ENCODE assay signal across 8 cellular contexts in the genomic region with DNA sequence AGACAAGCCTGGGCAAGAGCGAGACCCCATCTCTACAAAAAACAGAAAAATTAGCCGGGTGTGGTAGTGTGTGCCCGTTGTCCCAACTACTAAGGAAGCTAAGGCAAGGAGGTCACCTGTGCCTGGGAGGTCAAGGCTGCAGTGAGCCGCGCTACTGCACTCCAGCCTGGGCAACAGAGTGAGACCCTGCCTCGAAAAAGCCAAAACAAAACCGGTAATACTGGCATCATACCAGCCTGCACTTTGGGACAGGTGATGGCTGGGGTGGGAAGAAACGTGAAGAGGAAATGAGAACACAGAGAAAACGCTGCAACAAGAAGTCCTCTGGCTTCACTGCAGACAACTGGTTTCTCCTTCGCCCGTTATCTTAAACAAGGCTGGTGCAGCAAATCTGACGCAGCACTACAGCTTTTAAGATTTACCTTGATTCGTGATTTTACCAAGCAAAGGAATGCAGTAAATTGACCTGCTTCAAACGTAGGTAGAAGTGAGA. TPM values are rescaled to one million over a fixed set of nuclear protein-coding genes. Genes with fewer than 3 reads are reported as not detected.
DNase-seq lines count a peak whose midpoint lies in the region; ATAC-seq and TF ChIP-seq lines count a peak whose summit lies in the region.

No MANE protein-coding gene starts in this region.

- H3K4me2 ChIP-seq in mesenchymal stem cell (ENCODE audit: low read length, poor library complexity, severe bottlenecking) = peak overlapping the region; percentile 50

- H3K4me3 ChIP-seq in ACC112 (ENCODE audit: low read depth, low read length) (peak overlapping the region; percentile 97), HUES64 (ENCODE audit: low read length) (peak overlapping the region; percentile 62), cardiac fibroblast (replicated peaks in 1 of 2; ENCODE audit: low read depth in 2 of 2, low read length in 2 of 2) (peak overlapping the region; percentile 53 to 64), mesenchymal stem cell (ENCODE audit: insufficient read depth in 1 of 2, low read depth in 1 of 2, low read length in 2 of 2) (peak overlapping the region; percentile 35 to 89), urinary bladder (ENCODE audit: low read depth, low read length) (peak overlapping the region; percentile 41)

- H3K36me3 ChIP-seq in ACC112 (ENCODE audit: insufficient read depth, low read length) (peaks cover 41% of the 10 kb centered on the region), HUES64 (ENCODE audit: insufficient read depth, low read length) (peaks cover 59% of the 10 kb centered on the region), mesenchymal stem cell (ENCODE audit: control insufficient read depth in 1 of 2, insufficient read depth in 2 of 2, low read depth in 1 of 2, low read length in 2 of 2) (peaks cover 23 to 60% of the 10 kb centered on the region in 2 experiments), urinary bladder (ENCODE audit: insufficient read depth) (no peaks in the 10 kb centered on the region)

- H2BK15ac ChIP-seq in mesenchymal stem cell (ENCODE audit: low read depth, poor library complexity, severe bottlenecking) = no peak overlapping the region

- H3K79me1 ChIP-seq in mesenchymal stem cell (replicated peaks; ENCODE audit: low read length, poor library complexity, severe bottlenecking) = peaks cover 12% of the 10 kb centered on the region

- no peak for TF ChIP-seq CTCF in cardiac fibroblast (IDR thresholded peaks at IDR 0.05; ENCODE audit: low read depth, low read length)

- peak overlapping the region; percentile 34 to 91 for H3K18ac ChIP-seq in mesenchymal stem cell (ENCODE audit: low read depth in 1 of 2, low read length in 2 of 2)

- peak overlapping the region; percentile 91 for H2AK5ac ChIP-seq in mesenchymal stem cell (ENCODE audit: low read length, severe bottlenecking)

- peak overlapping the region; percentile 21 for H2BK120ac ChIP-seq in mesenchymal stem cell (ENCODE audit: low read depth, low read length)

- peak overlapping the region; percentile 72 for H3K27ac ChIP-seq in ACC112 (ENCODE audit: low read depth, low read length)
- peak overlapping the region; percentile 81 for H3K27ac ChIP-seq in HUES64 (ENCODE audit: low read depth, low read length)
- H3K27ac ChIP-seq in mesenchymal stem cell (ENCODE audit: low read length, poor library complexity, severe bottlenecking) = peak overlapping the region; percentile 72
- H3K27ac ChIP-seq in urinary bladder (ENCODE audit: low read depth) = peak overlapping the region; percentile 97

- H3K79me2 ChIP-seq in ACC112 (ENCODE audit: control insufficient read depth, insufficient read depth, low read length, unreplicated experiment) = peaks cover 34% of the 10 kb centered on the region

- peak overlapping the region; percentile 98 for H2AFZ ChIP-seq in ACC112 (ENCODE audit: low read length, unreplicated experiment)
- H2AFZ ChIP-seq in mesenchymal stem cell (ENCODE audit: low read depth, low read length) = no peak overlapping the region

- H2BK12ac ChIP-seq in mesenchymal stem cell (ENCODE audit: low read length in 2 of 2) = peak overlapping the region; percentile 80 to 90

- peak overlapping the region in 1 of 2 experiments; percentile 67 for H3K23ac ChIP-seq in mesenchymal stem cell (ENCODE audit: low read length in 2 of 2)

- H3K9ac ChIP-seq in HUES64 (ENCODE audit: low read depth, low read length) (peak overlapping the region; percentile 52), mesenchymal stem cell (ENCODE audit: low read length) (peak overlapping the region; percentile 95)

- peak; percentile 18 for ATAC-seq in GM19395 (IDR thresholded peaks at IDR 0.05; ENCODE audit: unreplicated experiment)

- H3K9me3 ChIP-seq in HUES64 (ENCODE audit: insufficient read depth, low read depth, low read length) (no peaks in the 10 kb centered on the region), mesenchymal stem cell (ENCODE audit: control insufficient read depth, low read length) (no peaks in the 10 kb centered on the region)

- H3K4ac ChIP-seq in mesenchymal stem cell (ENCODE audit: low read depth in 1 of 2, low read length in 2 of 2) = peak overlapping the region; percentile 69 to 93

- 54% methylated on average over 14 of the region's 14 CpGs for WGBS in HUES64
- WGBS in mesenchymal stem cell = 54% methylated on average over 14 of the region's 14 CpGs
- 15% methylated on average over 14 of the region's 14 CpGs for WGBS in urinary bladder

- H3K27me3 ChIP-seq in ACC112 (ENCODE audit: insufficient read depth, low read length) = no peaks in the 10 kb centered on the region
- no peaks in the 10 kb centered on the region for H3K27me3 ChIP-seq in HUES64 (ENCODE audit: insufficient read depth, low read length)
- H3K27me3 ChIP-seq in mesenchymal stem cell (ENCODE audit: control insufficient read depth in 1 of 2, insufficient read depth in 1 of 2, low read length in 2 of 2) = no peaks in the 10 kb centered on the region

- peak overlapping the region in 1 of 2 experiments; percentile 74 for H3K14ac ChIP-seq in mesenchymal stem cell (ENCODE audit: low read length in 2 of 2)

- DNase-seq in cardiac fibroblast (ENCODE audit: low read depth in 2 of 2) (no peak), mesenchymal stem cell (no peak), NAMALWA (ENCODE audit: low spot score) (no peak), HuH-7 (ENCODE audit: low spot score) (no peak)

- H2BK5ac ChIP-seq in mesenchymal stem cell (ENCODE audit: low read depth, low read length, poor library complexity, severe bottlenecking) = no peak overlapping the region

- peak overlapping the region; percentile 90 for H4K8ac ChIP-seq in mesenchymal stem cell (ENCODE audit: low read length)

- H4K91ac ChIP-seq in mesenchymal stem cell (ENCODE audit: low read length) = peak overlapping the region; percentile 30

- H3K4me1 ChIP-seq in ACC112 (ENCODE audit: control insufficient read depth, insufficient read depth, low read length, unreplicated experiment) (peaks cover 18% of the 10 kb centered on the region), HUES64 (ENCODE audit: insufficient read depth, low read length) (peaks cover 13% of the 10 kb centered on the region; the same call in 1 of the 2 replicates), mesenchymal stem cell (ENCODE audit: control insufficient read depth, insufficient read depth, low read depth, low read length) (peaks cover 7% of the 10 kb centered on the region), urinary bladder (ENCODE audit: insufficient read depth) (no peaks in the 10 kb centered on the region)

RNA-seq across cellular contexts. Expression of gene CASC3, which starts 0.7 kb away (rescaled TPM):
- 73.5 TPM for polyA plus RNA-seq in HUES64 (2013, experiment 1 of 2)
- polyA plus RNA-seq in HUES64 (2013, experiment 2 of 2) = 79.0 TPM
- 35.8 TPM for polyA plus RNA-seq in mesenchymal stem cell (2013, experiment 1 of 2)
- 33.7 TPM for polyA plus RNA-seq in mesenchymal stem cell (2013, experiment 2 of 2)
- total RNA-seq in urinary bladder = 45.4 TPM
- 64.2 TPM for polyA plus RNA-seq in urinary bladder

RNA-seq across cellular contexts. Expression of gene MSL1, which starts 17.8 kb away (rescaled TPM):
- 59.7 TPM for polyA plus RNA-seq in HUES64 (2013, experiment 1 of 2)
- polyA plus RNA-seq in HUES64 (2013, experiment 2 of 2) = 65.8 TPM
- 67.5 TPM for polyA plus RNA-seq in mesenchymal stem cell (2013, experiment 1 of 2)
- polyA plus RNA-seq in mesenchymal stem cell (2013, experiment 2 of 2) = 66.9 TPM
- total RNA-seq in urinary bladder = 81.3 TPM
- polyA plus RNA-seq in urinary bladder = 70.9 TPM

RNA-seq across cellular contexts. Expression of gene RAPGEFL1, which starts 37.7 kb away (rescaled TPM):
- polyA plus RNA-seq in HUES64 (2013, experiment 1 of 2) = 9.4 TPM
- polyA plus RNA-seq in HUES64 (2013, experiment 2 of 2) = 7.5 TPM
- polyA plus RNA-seq in mesenchymal stem cell (2013, experiment 1 of 2) = 1.5 TPM
- polyA plus RNA-seq in mesenchymal stem cell (2013, experiment 2 of 2) = 1.4 TPM
- 8.0 TPM for total RNA-seq in urinary bladder
- 10.9 TPM for polyA plus RNA-seq in urinary bladder

RNA-seq across cellular contexts. Expression of gene NR1D1, which starts 39.2 kb away (rescaled TPM):
- 2.8 TPM for polyA plus RNA-seq in HUES64 (2013, experiment 1 of 2)
- 3.4 TPM for polyA plus RNA-seq in HUES64 (2013, experiment 2 of 2)
- polyA plus RNA-seq in mesenchymal stem cell (2013, experiment 1 of 2) = 6.1 TPM
- polyA plus RNA-seq in mesenchymal stem cell (2013, experiment 2 of 2) = 5.5 TPM
- 2.0 TPM for total RNA-seq in urinary bladder
- polyA plus RNA-seq in urinary bladder = 18.1 TPM

Comparison
In these comparisons a context has a peak if more than half of its experiments do, and no peak if none do; other contexts are left out.
1. H3K4me3 ChIP-seq: peak in every context shown above with its lines; median percentile 97 in ACC112; 62 in HUES64; 62 in mesenchymal stem cell; 58 in cardiac fibroblast; 41 in urinary bladder.